8 cellular contexts compared by ENCODE assay signal in genomic region chr16:75622762-75623605, GRCh38. TPM values are rescaled to one million over a fixed set of nuclear protein-coding genes. Genes with fewer than 3 reads are reported as not detected.
DNase-seq lines count a peak whose midpoint lies in the region; ATAC-seq lines count a peak whose summit lies in the region.

Gene ADAT1 (minus strand): TSS chr16:75623281. CDS start chr16:75620799, 2,482 bp downstream.

- peak within 1 kb of the TSS; percentile 91 for H3K4me3 Mint-ChIP-seq in activated CD4-positive, alpha-beta T cell treated with anti-CD3 and anti-CD28 coated beads, Interleukin-2, amount 10 ng/mL, durations not matched to agents 7 days and 5 days

- peak within 1 kb of the TSS; percentile 91 for H3K4me2 ChIP-seq in BLaER1

- H3K4me1 Mint-ChIP-seq in activated CD4-positive, alpha-beta T cell treated with anti-CD3 and anti-CD28 coated beads, Interleukin-2, amount 10 ng/mL, durations not matched to agents 7 days and 5 days: peaks cover 57% of the 10 kb centered on the region

- H3K27ac ChIP-seq in BLaER1: peak within 1 kb of the TSS; percentile 91

- H3K9me3 Mint-ChIP-seq in activated CD4-positive, alpha-beta T cell treated with anti-CD3 and anti-CD28 coated beads, Interleukin-2, amount 10 ng/mL, durations not matched to agents 7 days and 5 days: no peaks in the 10 kb centered on the region

- peak within 1 kb of the TSS; percentile 99 for H3K27ac Mint-ChIP-seq in activated CD4-positive, alpha-beta T cell treated with anti-CD3 and anti-CD28 coated beads, Interleukin-2, amount 10 ng/mL, durations not matched to agents 7 days and 5 days

- no peaks in the 10 kb centered on the region for H3K27me3 Mint-ChIP-seq in activated CD4-positive, alpha-beta T cell treated with anti-CD3 and anti-CD28 coated beads, Interleukin-2, amount 10 ng/mL, durations not matched to agents 7 days and 5 days

- CTCF ChIA-PET in activated CD4-positive, alpha-beta T cell treated with anti-CD3 and anti-CD28 coated beads, Interleukin-2, amount 10 ng/mL, durations not matched to agents 7 days and 5 days (lab: Charles Lee): interaction anchor here (0.6 to 2.5 kb wide), 9 partner anchors 11 to 1324 kb away, joined by 3 to 15 read pairs (median 3); partner anchors contain the start of gene TMEM170A

- H4K20me1 ChIP-seq in BLaER1: peaks cover 5% of the 10 kb centered on the region; the same call in 1 of the 2 replicates

- H3K4me1 ChIP-seq in BLaER1: peaks cover 43% of the 10 kb centered on the region

- H3K27me3 ChIP-seq in BLaER1: no peaks in the 10 kb centered on the region

- no peaks in the 10 kb centered on the region for H3K9me3 ChIP-seq in BLaER1

- DNase-seq in NCI-H69 (lab: John Stamatoyannopoulos, UW) (peak; percentile 97), cortex of kidney (lab: John Stamatoyannopoulos, UW) (peak; percentile 53), left kidney (ENCODE audit: low read depth, low spot score) (peak; percentile 99)
- peak; percentile 98 for DNase-seq in activated CD4-positive, alpha-beta T cell treated with anti-CD3 and anti-CD28 coated beads, Interleukin-2, amount 10 ng/mL, durations not matched to agents 7 days and 5 days
- peak; percentile 97 to 98 for DNase-seq in stimulated activated CD4-positive, alpha-beta T cell treated with anti-CD3 and anti-CD28 coated beads, Interleukin-2, amount 100 ng/mL, for 24 hours

- POLR2A ChIA-PET in activated CD4-positive, alpha-beta T cell treated with anti-CD3 and anti-CD28 coated beads, Interleukin-2, amount 10 ng/mL, durations not matched to agents 7 days and 5 days (lab: Charles Lee): interaction anchor here (0.6 to 1.5 kb wide), 3 partner anchors 25 to 58 kb away, joined by 3 to 5 read pairs (median 4); partner anchors contain the start of genes KARS1 and TERF2IP

- ATAC-seq in GM19328 (IDR thresholded peaks at IDR 0.05; ENCODE audit: unreplicated experiment): peak; percentile 90
- ATAC-seq in HG03520 (IDR thresholded peaks at IDR 0.05; ENCODE audit: unreplicated experiment): peak; percentile 91

- peaks cover 53% of the 10 kb centered on the region for H3K36me3 Mint-ChIP-seq in activated CD4-positive, alpha-beta T cell treated with anti-CD3 and anti-CD28 coated beads, Interleukin-2, amount 10 ng/mL, durations not matched to agents 7 days and 5 days (ENCODE audit: low read depth)

- peaks cover 60% of the 10 kb centered on the region for H3K36me3 ChIP-seq in BLaER1

- peak within 1 kb of the TSS; percentile 92 for H3K9ac ChIP-seq in BLaER1

- H3K4me3 ChIP-seq in BLaER1: peak within 1 kb of the TSS; percentile 86

RNA-seq across cellular contexts. Expression of gene ADAT1, which starts in this region (rescaled TPM):
- total RNA-seq in activated CD4-positive, alpha-beta T cell treated with anti-CD3 and anti-CD28 coated beads, Interleukin-2, amount 10 ng/mL, durations not matched to agents 7 days and 5 days: 10 to 100 TPM; 60.3 to 66.1 TPM

Comparison
In these comparisons a context has a peak if more than half of its experiments do, and no peak if none do; other contexts are left out.
1. Peak in every context shown above with its lines: DNase-seq, ATAC-seq, H3K4me3 ChIP-seq and H3K27ac ChIP-seq.